In genomic region chr17:51439395-51440229, GRCh38 we compare ENCODE assay signal across 10 cellular contexts.
DNase-seq lines count a peak whose midpoint lies in the region; ATAC-seq, FAIRE-seq and TF ChIP-seq lines count a peak whose summit lies in the region.
"Had no signal": no experiment of that assay in that cellular context is flagged by ENCODE, and none has a peak within 500 bp of the region (broad histone marks: within the 10 kb centered on the region; RNA-seq: fewer than 3 reads in every experiment).

No MANE protein-coding gene starts in this region.

- TF ChIP-seq CTCF in HEK293 (tag by site-specific recombination; IDR thresholded peaks at IDR 0.05) (no peak), bronchial epithelial cell (IDR thresholded peaks at IDR 0.05; ENCODE audit: insufficient read depth, low read length, severe bottlenecking) (no peak)

- DNase-seq in NCI-H345 (lab: John Stamatoyannopoulos, UW) (peak; percentile 63), bronchial epithelial cell (ENCODE audit: low read depth) (peak; percentile 69), NCI-H526 (lab: John Stamatoyannopoulos, UW) (no peak)
- DNase-seq in naive thymus-derived CD4-positive, alpha-beta T cell = no peak
- no peak for DNase-seq in activated CD8-positive, alpha-beta memory T cell treated with anti-CD3 and anti-CD28 coated beads for 24 hours
- DNase-seq: activated naive CD4-positive, alpha-beta T cell treated with anti-CD3 and anti-CD28 coated beads, Interleukin-2, amount 50 U/mL, for 16 hours had no signal

- H3K4me1 Mint-ChIP-seq in naive thymus-derived CD4-positive, alpha-beta T cell = peaks cover 17 to 42% (median 31%) of the 10 kb centered on the region in 7 donors

- no peaks in the 10 kb centered on the region for H3K27me3 ChIP-seq in bronchial epithelial cell (ENCODE audit: control insufficient read depth, insufficient read depth, low read length)
- no peaks in the 10 kb centered on the region for H3K27me3 ChIP-seq in naive thymus-derived CD4-positive, alpha-beta T cell (ENCODE audit: control insufficient read depth in 2 of 2, insufficient read depth in 2 of 2, low read length in 2 of 2)

- CTCF ChIA-PET in HEK293 (lab: Yijun Ruan, JAX) = interaction anchor here (0.6 to 7.1 kb wide), 4 partner anchors 22 to 324 kb away, joined by 3 to 41 read pairs (median 3); no protein-coding TSS in a partner anchor
- CTCF ChIA-PET in naive thymus-derived CD4-positive, alpha-beta T cell (lab: Charles Lee) = no interaction called here

- peaks cover 0 to 8% (median 0%) of the 10 kb centered on the region in 5 donors for H3K36me3 Mint-ChIP-seq in naive thymus-derived CD4-positive, alpha-beta T cell

- H3K4me3 Mint-ChIP-seq in naive thymus-derived CD4-positive, alpha-beta T cell = peak overlapping the region; percentile 2 to 72 (median 42)

- peaks cover 6% of the 10 kb centered on the region for H3K4me1 ChIP-seq in HEK293 (ENCODE audit: control insufficient read depth, insufficient read depth, low read length)
- H3K4me1 ChIP-seq in naive thymus-derived CD4-positive, alpha-beta T cell (ENCODE audit: control insufficient read depth in 2 of 2, insufficient read depth in 2 of 2, low read length in 2 of 2) = peaks cover 0 to 20% of the 10 kb centered on the region in 2 donors

- H3K36me3 ChIP-seq in HEK293 (ENCODE audit: control insufficient read depth in 2 of 2, insufficient read depth in 1 of 2, low read length in 2 of 2) (no peaks in the 10 kb centered on the region), bronchial epithelial cell (ENCODE audit: control insufficient read depth, insufficient read depth, low read length) (no peaks in the 10 kb centered on the region)
- H3K36me3 ChIP-seq in naive thymus-derived CD4-positive, alpha-beta T cell (ENCODE audit: control insufficient read depth in 2 of 3, insufficient read depth in 3 of 3, low read length in 3 of 3) = no peaks in the 10 kb centered on the region
- H3K36me3 ChIP-seq: thoracic aorta had no signal

- H3K9me3 Mint-ChIP-seq in naive thymus-derived CD4-positive, alpha-beta T cell = peaks cover 0 to 8% (median 0%) of the 10 kb centered on the region in 11 donors

- H3K27me3 Mint-ChIP-seq in naive thymus-derived CD4-positive, alpha-beta T cell = no peaks in the 10 kb centered on the region

- POLR2A ChIA-PET in HEK293 (lab: Yijun Ruan, JAX) = no interaction called here
- POLR2A ChIA-PET in naive thymus-derived CD4-positive, alpha-beta T cell (lab: Charles Lee) = interaction anchor here (0.9 kb wide), 1 partner anchor 21 kb away, joined by 3 read pairs; no protein-coding TSS in a partner anchor

- peak overlapping the region; percentile 24 to 85 (median 71) for H3K27ac Mint-ChIP-seq in naive thymus-derived CD4-positive, alpha-beta T cell

- no peaks in the 10 kb centered on the region for H3K9me3 ChIP-seq in HEK293 (ENCODE audit: control insufficient read depth, insufficient read depth, low read depth, low read length)
- H3K9me3 ChIP-seq in naive thymus-derived CD4-positive, alpha-beta T cell (ENCODE audit: control insufficient read depth in 2 of 3, low read length in 3 of 3) = no peaks in the 10 kb centered on the region
- H3K9me3 ChIP-seq: thoracic aorta had no signal

- ATAC-seq in naive thymus-derived CD4-positive, alpha-beta T cell = peak; percentile 18
- no peak for ATAC-seq in HG02678 (IDR thresholded peaks at IDR 0.05; ENCODE audit: unreplicated experiment)

- intact Hi-C loops in naive thymus-derived CD4-positive, alpha-beta T cell (cut with micrococcal nuclease) = loop anchor here in 1 of 2 donors (1.0 kb wide), 1 partner anchor 11 kb away; no protein-coding TSS in a partner anchor

- H3K27ac ChIP-seq in HEK293 (ENCODE audit: extremely low read depth, low read depth, low read length) = no peak overlapping the region
- H3K27ac ChIP-seq in naive thymus-derived CD4-positive, alpha-beta T cell (ENCODE audit: low read depth, low read length) = no peak overlapping the region
- H3K27ac ChIP-seq: coronary artery, thoracic aorta had no signal

- no peak overlapping the region for H3K4me3 ChIP-seq in HEK293 (ENCODE audit: low read depth, low read length)
- H3K4me3 ChIP-seq in bronchial epithelial cell (ENCODE audit: low read depth, low read length) = no peak overlapping the region
- no peak overlapping the region for H3K4me3 ChIP-seq in naive thymus-derived CD4-positive, alpha-beta T cell (ENCODE audit: low read length)
- H3K4me3 ChIP-seq: coronary artery, thoracic aorta had no signal

- FAIRE-seq in bronchial epithelial cell (lab: Jason Lieb, UNC) = peak; percentile 93

TF ChIP-seq in HEK293, 187 proteins besides CTCF, POLR2A, EP300 and RAD21:
- TF ChIP-seq ZNF26 (tag by site-specific recombination; IDR thresholded peaks at IDR 0.05) = no peak
- no peak for TF ChIP-seq ZNF404 (tag by site-specific recombination; IDR thresholded peaks at IDR 0.05)
- TF ChIP-seq ZSCAN16 (tag by site-specific recombination; IDR thresholded peaks at IDR 0.05) = no peak
- peak; percentile 43; the same call in 1 of the 2 replicates for TF ChIP-seq TRIM28 (IDR thresholded peaks at IDR 0.05; ENCODE audit: borderline replicate concordance, low read length)
- TF ChIP-seq ZNF416 (tag by site-specific recombination; IDR thresholded peaks at IDR 0.05) = no peak
- 0 out of 2 replicates have a peak, but pooled peaks have one; percentile 24 for TF ChIP-seq OSR2 (tag by site-specific recombination; IDR thresholded peaks at IDR 0.05)
- TF ChIP-seq ZNF184 (tag by site-specific recombination; IDR thresholded peaks at IDR 0.05) = no peak
- no peak for TF ChIP-seq SETDB1 (IDR thresholded peaks at IDR 0.05; ENCODE audit: insufficient read length, low read length)

Comparison
In these comparisons a context has a peak if more than half of its experiments do, and no peak if none do; other contexts are left out.
1. DNase-seq: peak in NCI-H345 (single experiment) and bronchial epithelial cell (single experiment); none in naive thymus-derived CD4-positive, alpha-beta T cell (0 of 9), activated CD8-positive, alpha-beta memory T cell treated with anti-CD3 and anti-CD28 coated beads for 24 hours (single experiment) and NCI-H526 (0 of 2).